8 cellular contexts compared by ENCODE assay signal in the genomic region with DNA sequence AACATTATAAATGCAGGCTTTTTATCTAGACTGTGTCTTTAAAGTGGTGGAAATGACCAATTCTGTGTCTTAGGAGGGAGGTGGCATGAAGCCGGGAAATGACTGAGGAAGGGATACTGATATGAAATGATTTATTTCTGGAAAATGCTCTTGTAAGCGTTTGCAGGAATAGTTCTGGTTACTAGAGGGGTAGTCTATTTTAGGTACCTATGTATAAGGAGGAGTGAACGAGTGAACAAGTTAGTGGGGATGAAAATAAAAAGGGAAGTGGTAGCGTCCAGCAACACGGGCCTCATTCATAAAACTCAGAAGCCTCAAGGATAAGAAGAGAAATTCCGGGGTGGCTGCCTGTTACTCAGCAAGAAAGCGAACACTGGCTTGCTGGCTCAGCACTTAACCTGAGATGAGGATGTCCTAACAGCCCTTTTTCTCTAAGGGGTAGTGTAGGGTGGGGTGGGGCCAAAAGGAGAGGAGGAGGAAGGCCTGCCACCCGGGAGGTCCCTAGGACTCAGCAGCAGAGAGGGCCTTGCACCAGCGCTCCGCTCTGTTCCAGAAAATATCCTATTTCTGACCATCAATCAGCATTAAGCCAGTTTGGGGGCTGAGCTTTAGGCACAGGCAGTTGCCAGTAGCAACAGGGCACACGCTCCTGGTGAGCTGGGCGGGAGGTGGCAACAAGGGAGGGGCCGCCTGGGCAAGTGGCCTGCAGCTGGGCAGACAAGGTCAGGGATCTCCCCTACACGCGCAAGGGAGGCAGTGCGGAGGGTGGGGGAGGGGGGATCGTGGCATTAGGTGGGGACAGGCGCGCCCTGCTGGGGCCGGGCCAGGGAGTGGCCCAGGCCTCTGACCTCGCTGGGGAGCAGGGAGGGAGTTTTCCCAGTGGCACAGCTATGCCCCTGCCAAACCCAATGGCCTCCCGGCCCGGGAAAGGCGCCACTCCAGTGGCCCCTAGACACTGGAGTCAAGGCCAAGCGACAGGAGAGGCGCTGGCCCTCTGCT.
DNase-seq lines count a peak whose midpoint lies in the region; ATAC-seq and TF ChIP-seq lines count a peak whose summit lies in the region.

No MANE protein-coding gene starts in this region.

- H3K9me3 ChIP-seq in right cardiac atrium (ENCODE audit: control insufficient read depth, low read length): no peaks in the 10 kb centered on the region

- 35% methylated on average over 26 of the region's 26 CpGs for WGBS in right cardiac atrium

- POLR2A ChIA-PET in HEK293T (lab: Yijun Ruan, JAX): interaction anchor here (1.2 kb wide), 1 partner anchor 515 kb away, joined by 4 read pairs; no protein-coding TSS in a partner anchor

- ATAC-seq in right cardiac atrium (peak; percentile 84), sciatic nerve (peak; percentile 58), GM19452 (IDR thresholded peaks at IDR 0.05; ENCODE audit: unreplicated experiment) (no peak), HG03521 (IDR thresholded peaks at IDR 0.05; ENCODE audit: unreplicated experiment) (no peak)

- no peaks in the 10 kb centered on the region for H3K27me3 ChIP-seq in right cardiac atrium (ENCODE audit: control insufficient read depth, insufficient read depth)

- H3K4me3 ChIP-seq in WI38 (ENCODE audit: low read depth, low read length) (peak overlapping the region; percentile 77), right cardiac atrium (ENCODE audit: low read length) (no peak overlapping the region)

- DNase-seq in HEK293T (ENCODE audit: extremely low spot score): peak; percentile 8
- DNase-seq in right cardiac atrium: peak; percentile 42 to 74 (median 58)
- no peak for DNase-seq in sciatic nerve (ENCODE audit: low spot score)
- DNase-seq in NCI-H187 (lab: John Stamatoyannopoulos, UW): no peak
- no peak for DNase-seq in HuH-7.5 (ENCODE audit: low spot score)

- no peak for TF ChIP-seq CTCF in WI38 (IDR thresholded peaks at IDR 0.05; ENCODE audit: low read depth, low read length)

- H3K27ac ChIP-seq in right cardiac atrium (ENCODE audit: low read length): no peak overlapping the region

- H3K4me1 ChIP-seq in right cardiac atrium (ENCODE audit: control insufficient read depth, insufficient read depth, low read length): no peaks in the 10 kb centered on the region

- intact Hi-C loops in right cardiac atrium (cut with DNase I): no loop called here
- intact Hi-C loops in sciatic nerve (cut with DNase I): no loop called here

- CTCF ChIA-PET in HEK293T (lab: Yijun Ruan, JAX): no interaction called here

TF ChIP-seq in HEK293T, 16 proteins besides CTCF, POLR2A, EP300 and RAD21:
- no peak for TF ChIP-seq SUZ12 (IDR thresholded peaks at IDR 0.05)
- TF ChIP-seq PKNOX1 (IDR thresholded peaks at IDR 0.05): no peak
- TF ChIP-seq FOXM1 (IDR thresholded peaks at IDR 0.05; ENCODE audit: borderline replicate concordance): no peak
- no peak for TF ChIP-seq FOXA1 (IDR thresholded peaks at IDR 0.05)
- no peak for TF ChIP-seq SP1 (IDR thresholded peaks at IDR 0.05)
- no peak for TF ChIP-seq CTBP1 (IDR thresholded peaks at IDR 0.05; ENCODE audit: borderline replicate concordance)
- TF ChIP-seq TARDBP (IDR thresholded peaks at IDR 0.05): no peak
- no peak for TF ChIP-seq HDGF (IDR thresholded peaks at IDR 0.05; ENCODE audit: borderline replicate concordance)
- no peak for TF ChIP-seq ZNF384 (IDR thresholded peaks at IDR 0.05)
- TF ChIP-seq BHLHE40 (IDR thresholded peaks at IDR 0.05; ENCODE audit: borderline replicate concordance): no peak
- no peak for TF ChIP-seq ARNT (IDR thresholded peaks at IDR 0.05)
TF ChIP-seq in HEK293T: peak in this region for 0.

Comparison
In these comparisons a context has a peak if more than half of its experiments do, and no peak if none do; other contexts are left out.
1. DNase-seq: peak in HEK293T (single experiment) and right cardiac atrium (3 of 3); none in sciatic nerve (single experiment), NCI-H187 (0 of 2) and HuH-7.5 (single experiment).
2. ATAC-seq: peak in right cardiac atrium (2 of 2) and sciatic nerve (single experiment); none in GM19452 (single experiment) and HG03521 (single experiment).